Comparison of ENCODE assay signal across 1 cellular context in genomic region chr17:81888988-81889595, GRCh38.
TF ChIP-seq lines count a peak whose summit lies in the region.

No MANE protein-coding gene starts in this region.

TF ChIP-seq in GM12878, 131 proteins besides CTCF, POLR2A, EP300 and RAD21:
- TF ChIP-seq E2F8 (IDR thresholded peaks at IDR 0.05; ENCODE audit: low read depth, partially characterized antibody) (no peak), CUX1 (IDR thresholded peaks at IDR 0.05; ENCODE audit: insufficient replicate concordance, low read depth, low read length) (no peak), KDM1A (IDR thresholded peaks at IDR 0.05; ENCODE audit: borderline replicate concordance) (no peak)
